In genomic region chr19:676007-676342, GRCh38 we compare ENCODE assay signal across 14 cellular contexts. TPM values are rescaled to one million over a fixed set of nuclear protein-coding genes. Genes with fewer than 3 reads are reported as not detected.
DNase-seq lines count a peak whose midpoint lies in the region; ATAC-seq, FAIRE-seq and TF ChIP-seq lines count a peak whose summit lies in the region.
"Had no signal": no experiment of that assay in that cellular context is flagged by ENCODE, and none has a peak within 500 bp of the region (broad histone marks: within the 10 kb centered on the region; RNA-seq: fewer than 3 reads in every experiment).

No MANE protein-coding gene starts in this region.

- H2AFZ ChIP-seq in GM23338 (no peak overlapping the region), GM12878 (ENCODE audit: control insufficient read depth, low read depth, low read length) (no peak overlapping the region)

- no peak for TF ChIP-seq RAD21 in GM12878 (IDR thresholded peaks at IDR 0.05; ENCODE audit: insufficient read depth, low read depth, low read length)

- H3K79me2 ChIP-seq in GM23338 (replicated peaks; ENCODE audit: insufficient read depth) (no peaks in the 10 kb centered on the region), GM12878 (ENCODE audit: control insufficient read depth, insufficient read depth, low read length) (no peaks in the 10 kb centered on the region)

- H3K9ac ChIP-seq in GM12878 (ENCODE audit: control insufficient read depth, insufficient read depth, low read length) (no peak overlapping the region), subcutaneous abdominal adipose tissue (ENCODE audit: low read length in 5 of 5) (peak overlapping the region in 3 of 5 donors; percentile 13 to 68 (median 38))

- no peak overlapping the region for H3K27ac Mint-ChIP-seq in GM23338
- H3K27ac Mint-ChIP-seq: activated naive CD8-positive, alpha-beta T cell had no signal

- H3K9me3 Mint-ChIP-seq in GM23338: no peaks in the 10 kb centered on the region

- in situ Hi-C loops in GM12878 (cut with MboI): no loop called here

- CTCF ChIA-PET in GM12878 (lab: Yijun Ruan, JAX): no interaction called here

- H3K4me3 Mint-ChIP-seq in GM23338: peak overlapping the region; percentile 54; the same call in 2 of the 3 replicates

- peaks cover 8% of the 10 kb centered on the region; the same call in 1 of the 2 replicates for H3F3A ChIP-seq in GM23338 (replicated peaks; ENCODE audit: low read depth)

- intact Hi-C loops in GM12878 (cut with micrococcal nuclease; ENCODE audit: unreplicated experiment): no loop called here

- peak overlapping the region; percentile 26; the same call in 1 of the 2 replicates for H3K4me3 ChIP-seq in GM23338
- H3K4me3 ChIP-seq in GM12878: no peak overlapping the region
- H3K4me3 ChIP-seq in kidney epithelial cell (ENCODE audit: low read depth, low read length): peak overlapping the region; percentile 60
- H3K4me3 ChIP-seq in subcutaneous abdominal adipose tissue (ENCODE audit: low read depth in 1 of 5, low read length in 5 of 5): peak overlapping the region; percentile 32 to 56 (median 53)

- no peak for TF ChIP-seq POLR2A in GM12878 (IDR thresholded peaks at IDR 0.05; ENCODE audit: low read depth, low read length)

- RAD21 ChIA-PET in GM12878 (lab: Charles Lee; ENCODE audit: unreplicated experiment): interaction anchor here (0.6 to 1.6 kb wide), 3 partner anchors 46 to 58 kb away, joined by 3 read pairs; no protein-coding TSS in a partner anchor

- H3K4me1 Mint-ChIP-seq in GM23338: no peaks in the 10 kb centered on the region; the same call in 2 of the 3 replicates

- H3K4me1 ChIP-seq in GM23338 (ENCODE audit: insufficient read depth): 0 out of 2 replicates have a peak, but pooled peaks cover 3% of the 10 kb centered on the region
- H3K4me1 ChIP-seq in GM12878 (ENCODE audit: control insufficient read depth, insufficient read depth, low read length): peaks cover 22% of the 10 kb centered on the region
- H3K4me1 ChIP-seq in subcutaneous abdominal adipose tissue (ENCODE audit: control insufficient read depth in 5 of 5, insufficient read depth in 5 of 5, low read length in 5 of 5): peaks cover 5 to 67% (median 58%) of the 10 kb centered on the region in 5 donors

- no peaks in the 10 kb centered on the region for H3K36me3 ChIP-seq in GM23338 (ENCODE audit: insufficient read depth)
- no peaks in the 10 kb centered on the region for H3K36me3 ChIP-seq in GM12878 (ENCODE audit: control insufficient read depth in 2 of 2, insufficient read depth in 2 of 2, low read length in 1 of 2)
- H3K36me3 ChIP-seq in kidney epithelial cell (ENCODE audit: control insufficient read depth, insufficient read depth, low read length): peaks cover 2% of the 10 kb centered on the region
- H3K36me3 ChIP-seq in subcutaneous abdominal adipose tissue (ENCODE audit: control insufficient read depth in 5 of 5, insufficient read depth in 5 of 5, low read length in 5 of 5): no peaks in the 10 kb centered on the region

- WGBS in GM12878 (ENCODE audit: insufficient coverage, insufficient replicate concordance, low lambda C conversion rate, missing lambda C conversion rate): 4% methylated on average over 13 of the region's 32 CpGs

- no peak for TF ChIP-seq CTCF in GM23338 (conservative IDR thresholded peaks at IDR 0.05; ENCODE audit: low read depth in 2 of 2)
- TF ChIP-seq CTCF in GM12878 (IDR thresholded peaks at IDR 0.05 in 2 of 3, conservative IDR thresholded peaks at IDR 0.05 in 1 of 3; ENCODE audit: control insufficient read depth in 2 of 3, extremely low read depth in 1 of 3, insufficient read depth in 1 of 3, low read depth in 3 of 3, low read length in 3 of 3): no peak
- TF ChIP-seq CTCF in kidney epithelial cell (IDR thresholded peaks at IDR 0.05; ENCODE audit: insufficient read depth, low read length, poor library complexity, severe bottlenecking): no peak
- no peak for TF ChIP-seq CTCF in GM10266 (IDR thresholded peaks at IDR 0.05; ENCODE audit: control insufficient read depth, insufficient read depth, low read depth, missing control alignments)

- SMC1A ChIA-PET in GM12878 (lab: Charles Lee; ENCODE audit: uncharacterized antibody, unreplicated experiment): no interaction called here

- no peak for TF ChIP-seq EP300 in GM12878 (IDR thresholded peaks at IDR 0.05; ENCODE audit: borderline replicate concordance in 1 of 2, control insufficient read depth in 1 of 2, low read depth in 2 of 2, low read length in 2 of 2)

- H3K4me2 ChIP-seq in GM23338 (no peak overlapping the region), GM12878 (ENCODE audit: control insufficient read depth, insufficient read depth) (0 out of 2 replicates have a peak overlapping the region, but pooled peaks have one; percentile 42)

- no peaks in the 10 kb centered on the region for H3K9me2 ChIP-seq in GM23338 (ENCODE audit: insufficient read depth)

- DNase-seq in GM23338 (ENCODE audit: low spot score) (no peak), GM12878 (ENCODE audit: low read depth, low spot score) (no peak), kidney epithelial cell (ENCODE audit: low read depth) (no peak), NCI-H1105 (lab: John Stamatoyannopoulos, UW) (no peak), GM10266 (ENCODE audit: extremely low spot score) (no peak)
- DNase-seq: activated CD4-positive, alpha-beta T cell treated with anti-CD3 and anti-CD28 coated beads for 4 hours; DMS153; mesendoderm; NCI-H2029 treated with DMSO at 0.1 percent for 48 hours; RPMI8226 had no signal

- FAIRE-seq in GM12878 (lab: Jason Lieb, UNC): no peak

- H3K36me3 Mint-ChIP-seq in GM23338 (ENCODE audit: low read depth): no peaks in the 10 kb centered on the region
- H3K36me3 Mint-ChIP-seq: activated naive CD8-positive, alpha-beta T cell had no signal

- POLR2A ChIA-PET in GM12878 (lab: Charles Lee): no interaction called here

- H3K9me3 ChIP-seq in GM12878 (replicated peaks; ENCODE audit: control insufficient read depth, insufficient read depth, low read length) (no peaks in the 10 kb centered on the region), subcutaneous abdominal adipose tissue (ENCODE audit: control insufficient read depth in 5 of 5, low read length in 5 of 5) (no peaks in the 10 kb centered on the region)

- H3K27ac ChIP-seq in GM23338 (ENCODE audit: low read depth): no peak overlapping the region
- no peak overlapping the region for H3K27ac ChIP-seq in GM12878 (ENCODE audit: control insufficient read depth, insufficient read depth)
- peak overlapping the region; percentile 76 for H3K27ac ChIP-seq in subcutaneous abdominal adipose tissue (ENCODE audit: low read depth, low read length)

- H3K27me3 Mint-ChIP-seq in GM23338 (ENCODE audit: insufficient read depth, low read depth, poor library complexity): peaks cover 31% of the 10 kb centered on the region

- no peak for ATAC-seq in GM23338
- no peak for ATAC-seq in GM12878
- no peak for ATAC-seq in HG02571 (IDR thresholded peaks at IDR 0.05; ENCODE audit: unreplicated experiment)
- no peak for ATAC-seq in GM18907 (IDR thresholded peaks at IDR 0.05; ENCODE audit: unreplicated experiment)

- peaks cover 16% of the 10 kb centered on the region for H3K27me3 ChIP-seq in GM23338 (ENCODE audit: insufficient read depth)
- no peaks in the 10 kb centered on the region for H3K27me3 ChIP-seq in GM12878 (replicated peaks in 1 of 2; ENCODE audit: control insufficient read depth in 2 of 2, insufficient read depth in 2 of 2, low read length in 1 of 2)
- no peaks in the 10 kb centered on the region for H3K27me3 ChIP-seq in kidney epithelial cell (ENCODE audit: control insufficient read depth, insufficient read depth, low read length)
- H3K27me3 ChIP-seq in subcutaneous abdominal adipose tissue (ENCODE audit: control insufficient read depth in 5 of 5, insufficient read depth in 4 of 5, low read length in 5 of 5): peaks cover 0 to 3% (median 0%) of the 10 kb centered on the region in 5 donors

- BruUV-seq in GM12878 (replicated peaks; lab: Mats Ljungman, UMichigan): no TSS peak

- no peaks in the 10 kb centered on the region for H4K20me1 ChIP-seq in GM23338 (replicated peaks; ENCODE audit: insufficient read depth)
- no peaks in the 10 kb centered on the region; the same call in 1 of the 2 replicates for H4K20me1 ChIP-seq in GM12878 (ENCODE audit: control insufficient read depth, insufficient read depth)

RNA-seq across cellular contexts. Expression of gene FSTL3, which starts 0.2 kb away (rescaled TPM):
- total RNA-seq in GM23338 (2014; rRNA removed; shearing (Covaris generic)): 10.1 and 12.5 TPM in 2 replicates
- 2.9 and 3.1 TPM in 2 replicates for polyA plus RNA-seq in GM23338 (2016; fragmentation: Nextera tagmentation; extraction: Ambion mirVana)
- 67.2 and 78.8 TPM in 2 replicates for total RNA-seq in GM12878 (2013; cell fraction: nucleolus; rRNA removed)
- 10.2 and 10.3 TPM in 2 replicates for total RNA-seq in GM12878 (2014; rRNA removed)
- 4.3 and 4.5 TPM in 2 replicates for total RNA-seq in GM12878 (2014; rRNA removed; fragmentation: Illumina TruSeq; extraction: Trizol)
- 10.9 and 12.0 TPM in 2 replicates for total RNA-seq in GM12878 (2021)
- 9.1 TPM for polyA plus RNA-seq in GM12878 (2011; ENCODE audit: low read depth)
- polyA plus RNA-seq in GM12878 (2011; rRNA removed): 8.4 and 13.5 TPM in 2 replicates
- polyA plus RNA-seq in GM12878 (2011; cell fraction: cytosol; rRNA removed): 22.5 and 39.1 TPM in 2 replicates
- 115 TPM in 2 replicates for polyA plus RNA-seq in GM12878 (2011; cell fraction: nucleus; rRNA removed)
- polyA plus RNA-seq in GM12878 (2012): 9.7 and 30.0 TPM in 2 replicates
- 2.4 and 2.7 TPM in 2 replicates for polyA plus RNA-seq in GM12878 (2014; fragmentation: Illumina TruSeq; extraction: Trizol)
- under 1 TPM; 0.42 to 0.79 TPM for polyA plus RNA-seq in GM12878 (2014; fragmentation: Nextera tagmentation; extraction: Ambion mirVana)
- polyA plus RNA-seq in GM12878 (2014; rRNA removed): 10.5 and 12.5 TPM in 2 replicates
- polyA plus RNA-seq in GM12878 (2016; fragmentation: Nextera tagmentation; extraction: Ambion mirVana): 1 to 10 TPM; 2.4 TPM
- 7.3 and 13.2 TPM in 2 replicates for polyA minus RNA-seq in GM12878 (2011; rRNA and poly(A)+ RNA removed)
- 11.7 and 12.8 TPM in 2 replicates for polyA minus RNA-seq in GM12878 (2011; cell fraction: cytosol; rRNA and poly(A)+ RNA removed)
- 5.9 and 12.5 TPM in 2 replicates for polyA minus RNA-seq in GM12878 (2011; cell fraction: nucleus; rRNA and poly(A)+ RNA removed)
- 378 and 504 TPM in 2 replicates for total RNA-seq in kidney epithelial cell

RNA-seq across cellular contexts. Expression of gene RNF126, which starts 13.0 kb away (rescaled TPM):
- 80.5 and 112 TPM in 2 replicates for total RNA-seq in GM23338 (2014; rRNA removed; shearing (Covaris generic))
- 91.7 and 95.7 TPM in 2 replicates for polyA plus RNA-seq in GM23338 (2016; fragmentation: Nextera tagmentation; extraction: Ambion mirVana)
- total RNA-seq in GM12878 (2013; cell fraction: nucleolus; rRNA removed): 45.4 and 54.1 TPM in 2 replicates
- total RNA-seq in GM12878 (2014; rRNA removed): 81.3 and 100 TPM in 2 replicates
- 13.5 and 19.2 TPM in 2 replicates for total RNA-seq in GM12878 (2014; rRNA removed; fragmentation: Illumina TruSeq; extraction: Trizol)
- total RNA-seq in GM12878 (2021): 78.3 and 90.2 TPM in 2 replicates
- 7.8 TPM for polyA plus RNA-seq in GM12878 (2011; ENCODE audit: low read depth)
- 4.5 and 8.9 TPM in 2 replicates for polyA plus RNA-seq in GM12878 (2011; rRNA removed)
- polyA plus RNA-seq in GM12878 (2011; cell fraction: cytosol; rRNA removed): 22.0 and 33.7 TPM in 2 replicates
- 59.1 and 84.4 TPM in 2 replicates for polyA plus RNA-seq in GM12878 (2011; cell fraction: nucleus; rRNA removed)
- polyA plus RNA-seq in GM12878 (2012): 46.6 and 57.2 TPM in 2 replicates
- polyA plus RNA-seq in GM12878 (2014; fragmentation: Illumina TruSeq; extraction: Trizol): 0.90 and 5.2 TPM in 2 replicates
- under 1 TPM; 0.45 to 0.73 TPM for polyA plus RNA-seq in GM12878 (2014; fragmentation: Nextera tagmentation; extraction: Ambion mirVana)
- polyA plus RNA-seq in GM12878 (2014; rRNA removed): 84.2 and 98.4 TPM in 2 replicates
- polyA plus RNA-seq in GM12878 (2016; fragmentation: Nextera tagmentation; extraction: Ambion mirVana): 10 to 100 TPM; 81.9 to 85.7 TPM
- polyA minus RNA-seq in GM12878 (2011; rRNA and poly(A)+ RNA removed): 6.1 and 15.7 TPM in 2 replicates
- polyA minus RNA-seq in GM12878 (2011; cell fraction: cytosol; rRNA and poly(A)+ RNA removed): 15.3 and 15.5 TPM in 2 replicates
- 20.7 and 35.5 TPM in 2 replicates for polyA minus RNA-seq in GM12878 (2011; cell fraction: nucleus; rRNA and poly(A)+ RNA removed)
- total RNA-seq in kidney epithelial cell: 77.6 and 107 TPM in 2 replicates

RNA-seq across cellular contexts. Expression of gene PRSS57, which starts 19.3 kb away (rescaled TPM):
- total RNA-seq in GM23338 (2014; rRNA removed; shearing (Covaris generic)): not detected in 2 replicates
- polyA plus RNA-seq in GM23338 (2016; fragmentation: Nextera tagmentation; extraction: Ambion mirVana) (0.21 and 0.34 TPM in 2 replicates), GM12878 (2011; rRNA removed) (not detected in 2 replicates), GM12878 (2014; fragmentation: Illumina TruSeq; extraction: Trizol) (not detected in 2 replicates), GM12878 (2014; fragmentation: Nextera tagmentation; extraction: Ambion mirVana) (not detected), GM12878 (2014; rRNA removed) (not detected in 2 replicates), GM12878 (2016; fragmentation: Nextera tagmentation; extraction: Ambion mirVana) (not detected)
- not detected in 2 replicates for total RNA-seq in GM12878 (2013; cell fraction: nucleolus; rRNA removed)
- total RNA-seq in GM12878 (2014; rRNA removed) (not detected in 2 replicates), GM12878 (2014; rRNA removed; fragmentation: Illumina TruSeq; extraction: Trizol) (not detected in 2 replicates), GM12878 (2021) (not detected in 2 replicates), kidney epithelial cell (not detected in 2 replicates)
- not detected for polyA plus RNA-seq in GM12878 (2011; ENCODE audit: low read depth)
- 0.04 TPM in 1 of 2 replicates, not detected in the other for polyA plus RNA-seq in GM12878 (2011; cell fraction: cytosol; rRNA removed)
- polyA plus RNA-seq in GM12878 (2011; cell fraction: nucleus; rRNA removed): not detected in 2 replicates
- polyA plus RNA-seq in GM12878 (2012): not detected in 2 replicates
- not detected in 2 replicates for polyA minus RNA-seq in GM12878 (2011; rRNA and poly(A)+ RNA removed)
- not detected in 2 replicates for polyA minus RNA-seq in GM12878 (2011; cell fraction: cytosol; rRNA and poly(A)+ RNA removed)
- not detected in 2 replicates for polyA minus RNA-seq in GM12878 (2011; cell fraction: nucleus; rRNA and poly(A)+ RNA removed)

RNA-seq across cellular contexts. Expression of gene PALM, which starts 32.8 kb away (rescaled TPM):
- 21.7 and 26.1 TPM in 2 replicates for total RNA-seq in GM23338 (2014; rRNA removed; shearing (Covaris generic))
- polyA plus RNA-seq in GM23338 (2016; fragmentation: Nextera tagmentation; extraction: Ambion mirVana) (3.8 and 4.8 TPM in 2 replicates), GM12878 (2011; rRNA removed) (0.24 and 0.60 TPM in 2 replicates), GM12878 (2014; fragmentation: Illumina TruSeq; extraction: Trizol) (0.13 TPM in 1 of 2 replicates, not detected in the other), GM12878 (2014; fragmentation: Nextera tagmentation; extraction: Ambion mirVana) (not detected), GM12878 (2014; rRNA removed) (0.16 and 0.28 TPM in 2 replicates), GM12878 (2016; fragmentation: Nextera tagmentation; extraction: Ambion mirVana) (under 1 TPM; 0.09 to 0.16 TPM)
- total RNA-seq in GM12878 (2013; cell fraction: nucleolus; rRNA removed): 1.4 and 6.2 TPM in 2 replicates
- total RNA-seq in GM12878 (2014; rRNA removed) (0.38 and 0.62 TPM in 2 replicates), GM12878 (2014; rRNA removed; fragmentation: Illumina TruSeq; extraction: Trizol) (0.14 and 0.18 TPM in 2 replicates), GM12878 (2021) (0.37 and 0.95 TPM in 2 replicates), kidney epithelial cell (42.8 and 49.8 TPM in 2 replicates)
- 0.72 TPM for polyA plus RNA-seq in GM12878 (2011; ENCODE audit: low read depth)
- polyA plus RNA-seq in GM12878 (2011; cell fraction: cytosol; rRNA removed): 0.88 and 1.2 TPM in 2 replicates
- polyA plus RNA-seq in GM12878 (2011; cell fraction: nucleus; rRNA removed): 2.0 and 2.4 TPM in 2 replicates
- 0.53 and 0.58 TPM in 2 replicates for polyA plus RNA-seq in GM12878 (2012)
- polyA minus RNA-seq in GM12878 (2011; rRNA and poly(A)+ RNA removed): 0.44 and 0.52 TPM in 2 replicates
- polyA minus RNA-seq in GM12878 (2011; cell fraction: cytosol; rRNA and poly(A)+ RNA removed): 0.67 and 1.0 TPM in 2 replicates
- 0.60 and 0.67 TPM in 2 replicates for polyA minus RNA-seq in GM12878 (2011; cell fraction: nucleus; rRNA and poly(A)+ RNA removed)

RNA-seq across cellular contexts. Expression of gene FGF22, which starts 36.3 kb away (rescaled TPM):
- 0.31 and 2.8 TPM in 2 replicates for total RNA-seq in GM23338 (2014; rRNA removed; shearing (Covaris generic))
- polyA plus RNA-seq in GM23338 (2016; fragmentation: Nextera tagmentation; extraction: Ambion mirVana) (1.0 and 1.1 TPM in 2 replicates), GM12878 (2011; rRNA removed) (not detected in 2 replicates), GM12878 (2014; fragmentation: Illumina TruSeq; extraction: Trizol) (not detected in 2 replicates), GM12878 (2014; fragmentation: Nextera tagmentation; extraction: Ambion mirVana) (not detected), GM12878 (2014; rRNA removed) (0.05 and 0.13 TPM in 2 replicates), GM12878 (2016; fragmentation: Nextera tagmentation; extraction: Ambion mirVana) (not detected)
- not detected in 2 replicates for total RNA-seq in GM12878 (2013; cell fraction: nucleolus; rRNA removed)
- total RNA-seq in GM12878 (2014; rRNA removed) (not detected in 2 replicates), GM12878 (2014; rRNA removed; fragmentation: Illumina TruSeq; extraction: Trizol) (not detected in 2 replicates), GM12878 (2021) (not detected in 2 replicates), kidney epithelial cell (not detected in 2 replicates)
- polyA plus RNA-seq in GM12878 (2011; ENCODE audit: low read depth): not detected
- polyA plus RNA-seq in GM12878 (2011; cell fraction: cytosol; rRNA removed): 0.03 TPM in 1 of 2 replicates, not detected in the other
- not detected in 2 replicates for polyA plus RNA-seq in GM12878 (2011; cell fraction: nucleus; rRNA removed)
- polyA plus RNA-seq in GM12878 (2012): 0.24 TPM in 1 of 2 replicates, not detected in the other
- polyA minus RNA-seq in GM12878 (2011; rRNA and poly(A)+ RNA removed): not detected in 2 replicates
- polyA minus RNA-seq in GM12878 (2011; cell fraction: cytosol; rRNA and poly(A)+ RNA removed): not detected in 2 replicates
- not detected in 2 replicates for polyA minus RNA-seq in GM12878 (2011; cell fraction: nucleus; rRNA and poly(A)+ RNA removed)
